7 cellular contexts compared by ENCODE assay signal in the genomic region with DNA sequence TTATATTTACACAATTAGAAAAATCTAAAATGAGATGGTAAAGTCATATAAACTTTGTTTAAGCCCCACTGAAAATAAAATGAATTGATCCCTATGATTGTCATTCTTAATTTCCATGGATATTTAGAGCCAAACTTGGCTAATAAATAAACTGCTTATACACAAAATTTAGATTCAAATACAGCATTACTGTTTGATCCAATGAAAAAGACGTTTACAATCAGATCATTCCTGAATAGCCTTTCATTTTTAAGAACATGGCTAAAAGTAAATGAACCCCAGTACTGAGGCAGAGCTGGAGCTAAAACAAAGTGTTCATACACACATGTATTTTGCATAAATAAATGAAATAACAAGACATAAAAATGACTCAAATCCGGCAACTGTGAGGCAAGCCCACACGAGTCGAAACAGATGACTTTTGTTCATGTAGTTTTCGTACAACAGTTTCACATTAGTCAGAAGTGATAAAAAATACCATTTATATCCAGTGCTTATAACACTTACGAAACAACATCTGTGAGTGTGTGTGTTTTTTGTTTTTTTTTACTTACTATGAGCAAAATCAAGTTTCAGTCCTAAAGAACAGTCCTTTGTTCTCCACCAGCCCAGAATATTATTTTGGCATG.
DNase-seq lines count a peak whose midpoint lies in the region; ATAC-seq and TF ChIP-seq lines count a peak whose summit lies in the region.

No MANE protein-coding gene starts in this region.

- ATAC-seq in GM21717 (IDR thresholded peaks at IDR 0.05; ENCODE audit: unreplicated experiment) (peak; percentile 72), upper lobe of right lung (no peak)

- no peaks in the 10 kb centered on the region for H3K27me3 Mint-ChIP-seq in activated T-cell treated with anti-CD3 and anti-CD28 coated beads, Interleukin-2, amount 50 U/mL, for 24 hours

- DNase-seq in globus pallidus (ENCODE audit: low spot score) (peak; percentile 3), upper lobe of right lung (no peak), COR-L47 (lab: John Stamatoyannopoulos, UW) (no peak), NCI-H524 treated with DMSO at 0.1 percent for 48 hours (lab: John Stamatoyannopoulos, UW) (no peak)
- no peak for DNase-seq in activated T-cell treated with anti-CD3 and anti-CD28 coated beads, Interleukin-2, amount 50 U/mL, for 24 hours

- H2AFZ ChIP-seq in OCI-LY3 (ENCODE audit: low read depth, low read length) = peak overlapping the region; percentile 60

- peak overlapping the region; percentile 71 for H3K4me2 ChIP-seq in OCI-LY3 (ENCODE audit: low read length)

- H3K27ac Mint-ChIP-seq in activated T-cell treated with anti-CD3 and anti-CD28 coated beads, Interleukin-2, amount 50 U/mL, for 24 hours = no peak overlapping the region

- peaks cover 9% of the 10 kb centered on the region; the same call in 1 of the 2 replicates for H3K4me1 ChIP-seq in OCI-LY3 (ENCODE audit: low read length)
- peaks cover 23% of the 10 kb centered on the region for H3K4me1 ChIP-seq in upper lobe of right lung

- intact Hi-C loops in upper lobe of right lung (cut with DNase I) = no loop called here

- no peaks in the 10 kb centered on the region for H3K79me2 ChIP-seq in OCI-LY3 (ENCODE audit: low read length)

- H3K9me3 ChIP-seq in OCI-LY3 (ENCODE audit: insufficient read depth, low read length) (no peaks in the 10 kb centered on the region), upper lobe of right lung (no peaks in the 10 kb centered on the region)

- no peaks in the 10 kb centered on the region for H3K36me3 Mint-ChIP-seq in activated T-cell treated with anti-CD3 and anti-CD28 coated beads, Interleukin-2, amount 50 U/mL, for 24 hours (ENCODE audit: low read depth)

- no peaks in the 10 kb centered on the region for H3K9me3 Mint-ChIP-seq in activated T-cell treated with anti-CD3 and anti-CD28 coated beads, Interleukin-2, amount 50 U/mL, for 24 hours

- no peaks in the 10 kb centered on the region for H4K20me1 ChIP-seq in OCI-LY3 (ENCODE audit: insufficient read depth, low read length)

- no peak overlapping the region for H3K4me3 Mint-ChIP-seq in activated T-cell treated with anti-CD3 and anti-CD28 coated beads, Interleukin-2, amount 50 U/mL, for 24 hours

- TF ChIP-seq CTCF in OCI-LY3 (IDR thresholded peaks at IDR 0.05; ENCODE audit: low read depth, low read length) = no peak
- no peak for TF ChIP-seq CTCF in upper lobe of right lung (IDR thresholded peaks at IDR 0.05)

- no peaks in the 10 kb centered on the region for H3K4me1 Mint-ChIP-seq in activated T-cell treated with anti-CD3 and anti-CD28 coated beads, Interleukin-2, amount 50 U/mL, for 24 hours (ENCODE audit: low read depth)

- H3K27ac ChIP-seq in OCI-LY3 (ENCODE audit: low read length) (no peak overlapping the region), upper lobe of right lung (peak overlapping the region; percentile 44)

- H3K36me3 ChIP-seq in OCI-LY3 (replicated peaks; ENCODE audit: low read depth, low read length) = no peaks in the 10 kb centered on the region
- H3K36me3 ChIP-seq in upper lobe of right lung = no peaks in the 10 kb centered on the region

- peak overlapping the region; percentile 7; the same call in 1 of the 2 replicates for H3K9ac ChIP-seq in OCI-LY3 (ENCODE audit: low read length)

- H3K4me3 ChIP-seq in OCI-LY3 (ENCODE audit: low read length) (peak overlapping the region; percentile 22), upper lobe of right lung (peak overlapping the region; percentile 11)

- no peaks in the 10 kb centered on the region for H3K27me3 ChIP-seq in OCI-LY3 (ENCODE audit: low read depth, low read length)
- H3K27me3 ChIP-seq in upper lobe of right lung = no peaks in the 10 kb centered on the region
